8 cellular contexts compared by ENCODE assay signal in genomic region chr5:59034498-59035186, GRCh38.
DNase-seq lines count a peak whose midpoint lies in the region; ATAC-seq and TF ChIP-seq lines count a peak whose summit lies in the region.

No MANE protein-coding gene starts in this region.

- no peak overlapping the region for H3K9ac ChIP-seq in neural cell (ENCODE audit: low read length)

- no peaks in the 10 kb centered on the region for H3K9me3 ChIP-seq in neural cell (ENCODE audit: low read length)

- no peaks in the 10 kb centered on the region for H3F3A ChIP-seq in neural cell (ENCODE audit: insufficient read depth, low read length, poor library complexity, severe bottlenecking)

- peak overlapping the region; percentile 22 for H3K4me2 ChIP-seq in neural cell (ENCODE audit: low read length)

- peak; percentile 72 for TF ChIP-seq CTCF in neural cell (IDR thresholded peaks at IDR 0.05; ENCODE audit: poor library complexity, severe bottlenecking)

- H3K36me3 ChIP-seq in neural cell (ENCODE audit: insufficient read depth, low read length): no peaks in the 10 kb centered on the region

- no peaks in the 10 kb centered on the region for H4K20me1 ChIP-seq in neural cell (ENCODE audit: insufficient read depth)

- H3K9me2 ChIP-seq in neural cell (ENCODE audit: insufficient read depth, low read length): no peaks in the 10 kb centered on the region

- peaks cover 42% of the 10 kb centered on the region for H3K79me2 ChIP-seq in neural cell (replicated peaks; ENCODE audit: insufficient read depth, low read length)

- H3K4me3 ChIP-seq in neural cell (ENCODE audit: low read length): peak overlapping the region; percentile 89

- H3K27me3 ChIP-seq in neural cell (ENCODE audit: insufficient read depth, low read depth, low read length): peaks cover 14% of the 10 kb centered on the region

- no peak overlapping the region for H2AFZ ChIP-seq in neural cell (ENCODE audit: low read depth, low read length)

- no peak overlapping the region for H3K27ac ChIP-seq in neural cell (ENCODE audit: low read length)

- ATAC-seq in HG02759 (IDR thresholded peaks at IDR 0.05; ENCODE audit: unreplicated experiment): peak; percentile 37
- ATAC-seq in HG02588 (IDR thresholded peaks at IDR 0.05; ENCODE audit: unreplicated experiment): no peak

- TF ChIP-seq RAD21 in neural cell (conservative IDR thresholded peaks at IDR 0.05): peak; percentile 72

- peak in 4 of 6 experiments; percentile 3 to 52 (median 38) for DNase-seq in stimulated activated naive CD4-positive, alpha-beta T cell (lab: John Stamatoyannopoulos, UW)
- DNase-seq in stimulated activated naive CD4-positive, alpha-beta T cell treated with Interleukin-2 at 50 U/mL for 16 hours (lab: John Stamatoyannopoulos, UW): no peak
- DNase-seq in SHP77 (lab: John Stamatoyannopoulos, UW) (peak; percentile 24 to 67), dermis blood vessel endothelial cell (peak; percentile 64), GOT3 (lab: John Stamatoyannopoulos, UW) (no peak)

- TF ChIP-seq EP300 in neural cell (conservative IDR thresholded peaks at IDR 0.05; ENCODE audit: poor library complexity, severe bottlenecking): no peak

TF ChIP-seq in neural cell, 6 proteins besides CTCF, POLR2A, EP300 and RAD21:
- no peak for TF ChIP-seq EZH2 (IDR thresholded peaks at IDR 0.05; ENCODE audit: borderline replicate concordance, insufficient read depth, low read length, poor library complexity, severe bottlenecking)
- TF ChIP-seq POLR2AphosphoS5 (IDR thresholded peaks at IDR 0.05): no peak
- no peak for TF ChIP-seq TAF1 (IDR thresholded peaks at IDR 0.05; ENCODE audit: low read depth)
- TF ChIP-seq SMC3 (conservative IDR thresholded peaks at IDR 0.05; ENCODE audit: poor library complexity): peak; percentile 72

Comparison
In these comparisons a context has a peak if more than half of its experiments do, and no peak if none do; other contexts are left out.
1. DNase-seq: peak in stimulated activated naive CD4-positive, alpha-beta T cell (4 of 6), SHP77 (2 of 2) and dermis blood vessel endothelial cell (single experiment); none in stimulated activated naive CD4-positive, alpha-beta T cell treated with Interleukin-2 at 50 U/mL for 16 hours (single experiment) and GOT3 (single experiment).